17 cellular contexts compared by ENCODE assay signal in genomic region chr2:152488075-152488474, GRCh38.
DNase-seq lines count a peak whose midpoint lies in the region; ATAC-seq and TF ChIP-seq lines count a peak whose summit lies in the region.
"Had no signal": no experiment of that assay in that cellular context is flagged by ENCODE, and none has a peak within 500 bp of the region (broad histone marks: within the 10 kb centered on the region; RNA-seq: fewer than 3 reads in every experiment).

No MANE protein-coding gene starts in this region.

- H4K20me1 ChIP-seq in BLaER1 treated with 17β-estradiol and CSF1 and Interleukin-3, amounts not matched to agents 10 nM and 100 nM, result peaks cover 0 to 95% (median 45%) of the 10 kb centered on the region in 11 experiments; a peak in 9 of 22 replicates

- DNase-seq in NB4 (ENCODE audit: low read depth) (peak; percentile 62), SKM-1 treated with dmso at 0.1 percent for 144 hours (lab: John Stamatoyannopoulos, UW; ENCODE audit: unreplicated experiment) (peak; percentile 84), neural crest cell (ENCODE audit: low read depth, low spot score) (no peak), GM13976 (ENCODE audit: low spot score) (no peak)
- no peak for DNase-seq in activated CD8-positive, alpha-beta memory T cell treated with anti-CD3 and anti-CD28 coated beads, Interleukin-2, amount 50 U/mL, for 4 hours
- DNase-seq: C1 segment of cervical spinal cord, DND-41, HFFc6, NCI-H1048, NCI-H146, NCI-H2081, NCI-H510A treated with DMSO at 0.1 percent for 48 hours, OCI-M1, RPMI8226, SIG-M5 had no signal

- TF ChIP-seq POLR2A in NB4 (IDR thresholded peaks at IDR 0.05; ENCODE audit: extremely low read depth, insufficient read length), result no peak

- H3K9me3 Mint-ChIP-seq in neural crest cell, result no peaks in the 10 kb centered on the region
- H3K9me3 Mint-ChIP-seq: HFFc6 had no signal

- TF ChIP-seq CTCF in NB4 (IDR thresholded peaks at IDR 0.05; ENCODE audit: low read depth, low read length) (no peak), neural crest cell (conservative IDR thresholded peaks at IDR 0.05) (no peak), GM13976 (IDR thresholded peaks at IDR 0.05; ENCODE audit: borderline replicate concordance, control extremely low read depth, extremely low read depth, insufficient read depth, missing control alignments) (no peak)

- peak overlapping the region; percentile 52 to 90 (median 73); a peak in 21 of 22 replicates for H3K4me2 ChIP-seq in BLaER1 treated with 17β-estradiol and CSF1 and Interleukin-3, amounts not matched to agents 10 nM and 100 nM

- peaks cover 77 to 100% (median 87%) of the 10 kb centered on the region in 10 experiments for H3K4me1 ChIP-seq in BLaER1 treated with 17β-estradiol and CSF1 and Interleukin-3, amounts not matched to agents 10 nM and 100 nM

- no peak overlapping the region for H3K27ac Mint-ChIP-seq in neural crest cell (ENCODE audit: unreplicated experiment)
- H3K27ac Mint-ChIP-seq: HFFc6 had no signal

- H3K9ac ChIP-seq in BLaER1 treated with 17β-estradiol and CSF1 and Interleukin-3, amounts not matched to agents 10 nM and 100 nM, result no peak overlapping the region

- H3K36me3 ChIP-seq in BLaER1 treated with 17β-estradiol and CSF1 and Interleukin-3, amounts not matched to agents 10 nM and 100 nM, result peaks cover 0 to 31% (median 14%) of the 10 kb centered on the region in 11 experiments; a peak in 13 of 22 replicates

- peaks cover 0 to 11% (median 0%) of the 10 kb centered on the region in 11 experiments; a peak in 5 of 22 replicates for H3K9me3 ChIP-seq in BLaER1 treated with 17β-estradiol and CSF1 and Interleukin-3, amounts not matched to agents 10 nM and 100 nM (replicated peaks in 1 of 11)

- no peaks in the 10 kb centered on the region for H3K27me3 Mint-ChIP-seq in neural crest cell (ENCODE audit: low read depth)

- H3K27me3 ChIP-seq in BLaER1 treated with 17β-estradiol and CSF1 and Interleukin-3, amounts not matched to agents 10 nM and 100 nM, result no peaks in the 10 kb centered on the region

- H3K27ac ChIP-seq in BLaER1 treated with 17β-estradiol and CSF1 and Interleukin-3, amounts not matched to agents 10 nM and 100 nM, result peak overlapping the region; percentile 31 to 90 (median 76); a peak in 11 of 22 replicates

- H3K4me3 Mint-ChIP-seq in neural crest cell, result peak overlapping the region; percentile 31
- H3K4me3 Mint-ChIP-seq: HFFc6 had no signal

- in situ Hi-C loops in GM13976 (cut with MboI; ENCODE audit: low sequenced_read_pairs, unreplicated experiment), result no loop called here

- H3K4me3 ChIP-seq in BLaER1 treated with 17β-estradiol and CSF1 and Interleukin-3, amounts not matched to agents 10 nM and 100 nM, result no peak overlapping the region
- no peak overlapping the region for H3K4me3 ChIP-seq in NB4 (ENCODE audit: low read depth, low read length)

- no peak for ATAC-seq in HG03442 (IDR thresholded peaks at IDR 0.05; ENCODE audit: unreplicated experiment)

- no peaks in the 10 kb centered on the region for H3K36me3 Mint-ChIP-seq in neural crest cell (ENCODE audit: low read depth)

- peaks cover 75% of the 10 kb centered on the region for H3K4me1 Mint-ChIP-seq in neural crest cell

Comparison
In these comparisons a context has a peak if more than half of its experiments do, and no peak if none do; other contexts are left out.
1. DNase-seq: peak in NB4 (single experiment) and SKM-1 treated with dmso at 0.1 percent for 144 hours (single experiment); none in neural crest cell (single experiment), GM13976 (single experiment) and activated CD8-positive, alpha-beta memory T cell treated with anti-CD3 and anti-CD28 coated beads, Interleukin-2, amount 50 U/mL, for 4 hours (single experiment).